In the genomic region with DNA sequence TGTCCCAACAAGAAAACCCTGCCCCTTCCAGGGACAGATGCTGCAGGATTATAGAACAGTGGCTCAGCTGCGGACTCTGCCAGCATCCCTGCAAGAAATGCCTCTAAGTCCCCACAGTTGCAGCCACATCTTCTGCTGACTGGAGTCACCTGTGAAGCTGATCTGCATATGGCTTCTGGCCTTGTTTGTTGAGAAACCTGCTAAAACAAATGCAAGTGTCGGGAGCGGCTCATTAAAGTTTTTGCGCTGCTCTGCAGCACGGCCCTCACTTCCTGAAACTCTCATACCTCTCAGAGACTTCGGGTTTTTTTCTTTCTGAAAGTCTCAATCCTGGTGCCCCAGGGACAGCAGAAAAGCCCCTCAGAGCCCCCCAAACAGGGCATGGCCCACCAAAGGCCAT, we compare ENCODE assay signal across 24 cellular contexts.
DNase-seq lines count a peak whose midpoint lies in the region; ATAC-seq and TF ChIP-seq lines count a peak whose summit lies in the region.
"Had no signal": no experiment of that assay in that cellular context is flagged by ENCODE, and none has a peak within 500 bp of the region (broad histone marks: within the 10 kb centered on the region; RNA-seq: fewer than 3 reads in every experiment).

No MANE protein-coding gene starts in this region.

- H3K27ac ChIP-seq in neural progenitor cell: no peak overlapping the region
- H3K27ac ChIP-seq: 22Rv1, C4-2B, HL-60, SJCRH30 had no signal

- H3K4me2 ChIP-seq in neural progenitor cell: peak overlapping the region; percentile 37

- peaks cover 12% of the 10 kb centered on the region for H3K27me3 Mint-ChIP-seq in neural progenitor cell (ENCODE audit: insufficient read depth, low read depth)

- H3K9me3 ChIP-seq in neural progenitor cell (ENCODE audit: low read depth): no peaks in the 10 kb centered on the region
- H3K9me3 ChIP-seq: HAP-1, SJCRH30 had no signal

- no peaks in the 10 kb centered on the region for H3K79me2 ChIP-seq in neural progenitor cell (ENCODE audit: low read depth)

- H3K36me3 Mint-ChIP-seq in neural progenitor cell: no peaks in the 10 kb centered on the region
- H3K36me3 Mint-ChIP-seq: CD8-positive, alpha-beta memory T cell had no signal

- no peak for TF ChIP-seq CTCF in neural progenitor cell (IDR thresholded peaks at IDR 0.05)

- DNase-seq in NCI-H526 (lab: John Stamatoyannopoulos, UW) (peak; percentile 33 to 55), NCI-H526 treated with DMSO at 0.1 percent for 48 hours (lab: John Stamatoyannopoulos, UW) (no peak), SW480 (ENCODE audit: low spot score) (peak; percentile 21), neural progenitor cell (ENCODE audit: low spot score) (peak; percentile 52), amniotic stem cell (lab: John Stamatoyannopoulos, UW) (no peak), NCI-H1105 (lab: John Stamatoyannopoulos, UW) (no peak)
- peak; percentile 36 for DNase-seq in Jurkat, Clone E6-1 (ENCODE audit: low read depth, low spot score)
- DNase-seq: ACHN; Calu3; CD8-positive, alpha-beta memory T cell; DMS153; KG1; NCI-H1105 treated with DMSO at 0.1 percent for 48 hours; NCI-H2029 treated with DMSO at 0.1 percent for 48 hours; NCI-H345; NCI-H524; SJCRH30 had no signal

- H3K36me3 ChIP-seq in neural progenitor cell: no peaks in the 10 kb centered on the region
- H3K36me3 ChIP-seq: HAP-1, SJCRH30 had no signal

- H3K4me1 Mint-ChIP-seq in neural progenitor cell: peaks cover 40% of the 10 kb centered on the region

- no peak overlapping the region for H3K4me3 Mint-ChIP-seq in neural progenitor cell
- H3K4me3 Mint-ChIP-seq: CD8-positive, alpha-beta memory T cell had no signal

- H3K4me3 ChIP-seq in Jurkat, Clone E6-1 (ENCODE audit: low read length): no peak overlapping the region
- H3K4me3 ChIP-seq in neural progenitor cell: no peak overlapping the region
- H3K4me3 ChIP-seq: HAP-1, SJCRH30 had no signal

- no peak overlapping the region for H3K9ac ChIP-seq in neural progenitor cell

- H3K9me3 Mint-ChIP-seq in neural progenitor cell: no peaks in the 10 kb centered on the region

- ATAC-seq in GM21825 (IDR thresholded peaks at IDR 0.05; ENCODE audit: unreplicated experiment): no peak
- ATAC-seq: HepG2, Panc1 had no signal

- H4K20me1 ChIP-seq in neural progenitor cell (ENCODE audit: low read depth): no peaks in the 10 kb centered on the region

- H3K27ac Mint-ChIP-seq in neural progenitor cell: peak overlapping the region; percentile 28

- H3K4me1 ChIP-seq in neural progenitor cell: peaks cover 33% of the 10 kb centered on the region
- H3K4me1 ChIP-seq: HAP-1, SJCRH30 had no signal

- no peaks in the 10 kb centered on the region for H3K27me3 ChIP-seq in neural progenitor cell

- no peak overlapping the region for H2AFZ ChIP-seq in neural progenitor cell (replicated peaks)

- H3F3A ChIP-seq in neural progenitor cell (ENCODE audit: low read depth): peaks cover 18% of the 10 kb centered on the region

Comparison
In these comparisons a context has a peak if more than half of its experiments do, and no peak if none do; other contexts are left out.
1. DNase-seq: peak in NCI-H526 (2 of 2), Jurkat, Clone E6-1 (single experiment), SW480 (single experiment) and neural progenitor cell (single experiment); none in NCI-H526 treated with DMSO at 0.1 percent for 48 hours (single experiment), amniotic stem cell (single experiment) and NCI-H1105 (single experiment).